In genomic region chr2:182077451-182078142, GRCh38 we compare ENCODE assay signal across 8 cellular contexts.
A peak's percentile ranks its signal among the peaks of the same experiment; 100 is the strongest.
DNase-seq lines count a peak whose midpoint lies in the region; ATAC-seq, FAIRE-seq and TF ChIP-seq lines count a peak whose summit lies in the region.

No MANE protein-coding gene starts in this region.

- no peaks in the 10 kb centered on the region for H3K36me3 Mint-ChIP-seq in activated naive CD8-positive, alpha-beta T cell treated with anti-CD3 and anti-CD28 coated beads, Interleukin-2, amount 50 U/mL, for 24 hours (ENCODE audit: low read depth)
- H3K36me3 Mint-ChIP-seq in activated naive CD8-positive, alpha-beta T cell treated with anti-CD3 and anti-CD28 coated beads for 36 hours = no peaks in the 10 kb centered on the region
- no peaks in the 10 kb centered on the region for H3K36me3 Mint-ChIP-seq in naive thymus-derived CD4-positive, alpha-beta T cell

- whole genome bisulfite sequencing in esophagus muscularis mucosa = 51% methylated on average over 11 of the region's 11 CpGs

- intact Hi-C loops in esophagus muscularis mucosa (cut with DNase I) = loop anchor here (2.0 to 5.0 kb wide), 3 partner anchors 110 to 335 kb away; no protein-coding TSS in a partner anchor
- intact Hi-C loops in naive thymus-derived CD4-positive, alpha-beta T cell (cut with micrococcal nuclease) = loop anchor here (1.0 to 5.0 kb wide), 4 partner anchors 334 to 1955 kb away; no protein-coding TSS in a partner anchor

- no peak overlapping the region for H3K4me3 Mint-ChIP-seq in activated naive CD8-positive, alpha-beta T cell treated with anti-CD3 and anti-CD28 coated beads, Interleukin-2, amount 50 U/mL, for 24 hours
- no peak overlapping the region for H3K4me3 Mint-ChIP-seq in activated naive CD8-positive, alpha-beta T cell treated with anti-CD3 and anti-CD28 coated beads for 36 hours
- H3K4me3 Mint-ChIP-seq in naive thymus-derived CD4-positive, alpha-beta T cell = no peak overlapping the region

- H3K36me3 ChIP-seq in SJSA1 (no peaks in the 10 kb centered on the region), esophagus muscularis mucosa (no peaks in the 10 kb centered on the region)
- no peaks in the 10 kb centered on the region for H3K36me3 ChIP-seq in naive thymus-derived CD4-positive, alpha-beta T cell (ENCODE audit: control insufficient read depth in 2 of 3, insufficient read depth in 3 of 3, low read length in 3 of 3)

- H3K4me1 ChIP-seq in SJSA1 (replicated peaks) (peaks cover 27% of the 10 kb centered on the region), esophagus muscularis mucosa (peaks cover 11 to 22% (median 14%) of the 10 kb centered on the region in 4 donors)
- no peaks in the 10 kb centered on the region for H3K4me1 ChIP-seq in naive thymus-derived CD4-positive, alpha-beta T cell (ENCODE audit: control insufficient read depth in 2 of 2, insufficient read depth in 2 of 2, low read length in 2 of 2)

- H3K9me3 ChIP-seq in SJSA1 (replicated peaks) = no peaks in the 10 kb centered on the region
- H3K9me3 ChIP-seq in esophagus muscularis mucosa = no peaks in the 10 kb centered on the region
- no peaks in the 10 kb centered on the region for H3K9me3 ChIP-seq in naive thymus-derived CD4-positive, alpha-beta T cell (ENCODE audit: control insufficient read depth in 2 of 3, low read length in 3 of 3)

- H3K27me3 ChIP-seq in SJSA1 (replicated peaks) (no peaks in the 10 kb centered on the region), esophagus muscularis mucosa (no peaks in the 10 kb centered on the region)
- H3K27me3 ChIP-seq in naive thymus-derived CD4-positive, alpha-beta T cell (ENCODE audit: control insufficient read depth in 2 of 2, insufficient read depth in 2 of 2, low read length in 2 of 2) = no peaks in the 10 kb centered on the region

- H3K9me3 Mint-ChIP-seq in activated naive CD8-positive, alpha-beta T cell treated with anti-CD3 and anti-CD28 coated beads, Interleukin-2, amount 50 U/mL, for 24 hours = no peaks in the 10 kb centered on the region
- no peaks in the 10 kb centered on the region for H3K9me3 Mint-ChIP-seq in activated naive CD8-positive, alpha-beta T cell treated with anti-CD3 and anti-CD28 coated beads for 36 hours
- H3K9me3 Mint-ChIP-seq in naive thymus-derived CD4-positive, alpha-beta T cell = no peaks in the 10 kb centered on the region

- H3K4me3 ChIP-seq in SJSA1 (no peak overlapping the region), esophagus muscularis mucosa (no peak overlapping the region)
- H3K4me3 ChIP-seq in naive thymus-derived CD4-positive, alpha-beta T cell (ENCODE audit: low read length) = no peak overlapping the region

- H3K27ac Mint-ChIP-seq in activated naive CD8-positive, alpha-beta T cell treated with anti-CD3 and anti-CD28 coated beads, Interleukin-2, amount 50 U/mL, for 24 hours = no peak overlapping the region
- H3K27ac Mint-ChIP-seq in activated naive CD8-positive, alpha-beta T cell treated with anti-CD3 and anti-CD28 coated beads for 36 hours = no peak overlapping the region
- no peak overlapping the region for H3K27ac Mint-ChIP-seq in naive thymus-derived CD4-positive, alpha-beta T cell

- peaks cover 5% of the 10 kb centered on the region for H3K27me3 Mint-ChIP-seq in activated naive CD8-positive, alpha-beta T cell treated with anti-CD3 and anti-CD28 coated beads, Interleukin-2, amount 50 U/mL, for 24 hours
- H3K27me3 Mint-ChIP-seq in activated naive CD8-positive, alpha-beta T cell treated with anti-CD3 and anti-CD28 coated beads for 36 hours = peaks cover 4% of the 10 kb centered on the region
- H3K27me3 Mint-ChIP-seq in naive thymus-derived CD4-positive, alpha-beta T cell = peaks cover 0 to 13% (median 5%) of the 10 kb centered on the region in 5 donors

- H3K27ac ChIP-seq in SJSA1 (no peak overlapping the region), esophagus muscularis mucosa (replicated peaks in 1 of 4) (no peak overlapping the region)
- H3K27ac ChIP-seq in naive thymus-derived CD4-positive, alpha-beta T cell (ENCODE audit: low read depth, low read length) = no peak overlapping the region

- CTCF ChIA-PET in naive thymus-derived CD4-positive, alpha-beta T cell (lab: Charles Lee) = interaction anchor here (0.9 kb wide), 1 partner anchor 363 kb away, joined by 4 read pairs; no protein-coding TSS in a partner anchor

- TF ChIP-seq CTCF in esophagus muscularis mucosa (IDR thresholded peaks at IDR 0.05) = peak; percentile 72 to 75 (median 75)

- no peak for TF ChIP-seq POLR2A in esophagus muscularis mucosa (IDR thresholded peaks at IDR 0.05; ENCODE audit: low read depth)
- TF ChIP-seq POLR2A in GM12891 (IDR thresholded peaks at IDR 0.05; ENCODE audit: low read depth, low read length) = no peak

- POLR2A ChIA-PET in naive thymus-derived CD4-positive, alpha-beta T cell (lab: Charles Lee) = no interaction called here

- TF ChIP-seq EP300 in esophagus muscularis mucosa (IDR thresholded peaks at IDR 0.05) = no peak

- no peaks in the 10 kb centered on the region for H3K4me1 Mint-ChIP-seq in activated naive CD8-positive, alpha-beta T cell treated with anti-CD3 and anti-CD28 coated beads, Interleukin-2, amount 50 U/mL, for 24 hours
- H3K4me1 Mint-ChIP-seq in activated naive CD8-positive, alpha-beta T cell treated with anti-CD3 and anti-CD28 coated beads for 36 hours = no peaks in the 10 kb centered on the region
- H3K4me1 Mint-ChIP-seq in naive thymus-derived CD4-positive, alpha-beta T cell = no peaks in the 10 kb centered on the region

- DNase-seq in activated naive CD8-positive, alpha-beta T cell treated with anti-CD3 and anti-CD28 coated beads, Interleukin-2, amount 50 U/mL, for 24 hours = peak; percentile 7
- no peak for DNase-seq in activated naive CD8-positive, alpha-beta T cell treated with anti-CD3 and anti-CD28 coated beads for 36 hours
- DNase-seq in NCI-H1105 treated with DMSO at 0.1 percent for 48 hours (lab: John Stamatoyannopoulos, UW) (peak; percentile 96), SJSA1 (ENCODE audit: low read depth in 1 of 2, low spot score in 2 of 2) (peak; percentile 56 to 75), esophagus muscularis mucosa (ENCODE audit: extremely low spot score) (no peak), GM12891 (ENCODE audit: insufficient read length, low spot score) (no peak)
- DNase-seq in naive thymus-derived CD4-positive, alpha-beta T cell = peak in 4 of 9 donors; percentile 4 to 31 (median 17)

- no peak for ATAC-seq in activated naive CD8-positive, alpha-beta T cell treated with anti-CD3 and anti-CD28 coated beads, Interleukin-2, amount 50 U/mL, for 24 hours
- ATAC-seq in HG02571 (IDR thresholded peaks at IDR 0.05; ENCODE audit: unreplicated experiment) = peak; percentile 48
- peak; percentile 52 for ATAC-seq in naive thymus-derived CD4-positive, alpha-beta T cell

- no peak for FAIRE-seq in GM12891 (lab: Jason Lieb, UNC)

TF ChIP-seq in GM12891, 5 proteins besides CTCF, POLR2A, EP300 and RAD21:
- no peak for TF ChIP-seq PAX5 (IDR thresholded peaks at IDR 0.05; ENCODE audit: insufficient read depth, low read length, severe bottlenecking)
- TF ChIP-seq SPI1 (IDR thresholded peaks at IDR 0.05; ENCODE audit: low read depth, low read length) = no peak
- no peak for TF ChIP-seq TAF1 (IDR thresholded peaks at IDR 0.05; ENCODE audit: low read depth, low read length)
- TF ChIP-seq POU2F2 (IDR thresholded peaks at IDR 0.05; ENCODE audit: low read depth, low read length) = no peak
- no peak for TF ChIP-seq POLR2AphosphoS5 (IDR thresholded peaks at IDR 0.05; ENCODE audit: low read depth, low read length)

Comparison
In these comparisons a context has a peak if more than half of its experiments do, and no peak if none do; other contexts are left out.
1. DNase-seq: peak in activated naive CD8-positive, alpha-beta T cell treated with anti-CD3 and anti-CD28 coated beads, Interleukin-2, amount 50 U/mL, for 24 hours (single experiment), NCI-H1105 treated with DMSO at 0.1 percent for 48 hours (single experiment) and SJSA1 (2 of 2); none in activated naive CD8-positive, alpha-beta T cell treated with anti-CD3 and anti-CD28 coated beads for 36 hours (single experiment), esophagus muscularis mucosa (single experiment) and GM12891 (single experiment).